In genomic region chr6:140663772-140664171, GRCh38 we compare ENCODE assay signal across 24 cellular contexts.
DNase-seq lines count a peak whose midpoint lies in the region; ATAC-seq and TF ChIP-seq lines count a peak whose summit lies in the region.
"Had no signal": no experiment of that assay in that cellular context is flagged by ENCODE, and none has a peak within 500 bp of the region (broad histone marks: within the 10 kb centered on the region; RNA-seq: fewer than 3 reads in every experiment).

No MANE protein-coding gene starts in this region.

- H3K4me3 ChIP-seq in OCI-LY7 (ENCODE audit: low read depth, low read length, poor library complexity, severe bottlenecking): peak overlapping the region; percentile 19
- H3K4me3 ChIP-seq: adrenal gland, coronary artery, prostate gland, SK-N-MC, suprapubic skin had no signal

- ATAC-seq in memory B cell (ENCODE audit: low read depth): peak; percentile 60
- no peak for ATAC-seq in HG03108 (IDR thresholded peaks at IDR 0.05; ENCODE audit: unreplicated experiment)
- ATAC-seq: left lobe of liver, WTC11 had no signal

- DNase-seq in DMS114 treated with DMSO at 0.1 percent for 48 hours (lab: John Stamatoyannopoulos, UW; ENCODE audit: unreplicated experiment) (peak; percentile 72), HFFc6 (no peak), OCI-LY7 (ENCODE audit: low spot score) (peak; percentile 37), memory B cell (ENCODE audit: low spot score in 2 of 2) (no peak), cerebellar cortex (ENCODE audit: low spot score) (no peak), NCI-H748 treated with DMSO at 0.1 percent for 48 hours (lab: John Stamatoyannopoulos, UW) (no peak)
- DNase-seq in activated naive CD4-positive, alpha-beta T cell (lab: John Stamatoyannopoulos, UW): no peak
- DNase-seq: activated CD4-positive, alpha-beta T cell treated with anti-CD3 and anti-CD28 coated beads, Interleukin-2, amount 50 U/mL, for 4 hours; activated effector memory CD4-positive, alpha-beta T cell treated with anti-CD3 and anti-CD28 coated beads, Interleukin-2, amount 50 U/mL, for 16 hours; adrenal gland; immature natural killer cell; NCI-H1417; NCI-H2107; NCI-H510A treated with DMSO at 0.1 percent for 48 hours; RPMI8226; T-helper 9 cell had no signal

- intact Hi-C loops in OCI-LY7 (cut with micrococcal nuclease; ENCODE audit: unreplicated experiment): no loop called here

- POLR2A ChIA-PET in OCI-LY7 (lab: Charles Lee): interaction anchor here (2.2 kb wide), 1 partner anchor 9 kb away, joined by 8 read pairs; no protein-coding TSS in a partner anchor

- H3K36me3 Mint-ChIP-seq in HFFc6 (ENCODE audit: low read depth): peaks cover 31% of the 10 kb centered on the region
- H3K36me3 Mint-ChIP-seq in memory B cell: no peaks in the 10 kb centered on the region
- H3K36me3 Mint-ChIP-seq: immature natural killer cell, WTC11 had no signal

- no peak for TF ChIP-seq CTCF in HFFc6 (IDR thresholded peaks at IDR 0.05)
- no peak for TF ChIP-seq CTCF in OCI-LY7 (conservative IDR thresholded peaks at IDR 0.05; ENCODE audit: low read length)

- H3K36me3 ChIP-seq in OCI-LY7 (ENCODE audit: insufficient read depth, low read length): no peaks in the 10 kb centered on the region
- H3K36me3 ChIP-seq: adrenal gland, prostate gland, suprapubic skin had no signal

- peak overlapping the region; percentile 53 for H3K4me2 ChIP-seq in OCI-LY7 (ENCODE audit: low read length)

- peak overlapping the region; percentile 78 for H2AFZ ChIP-seq in OCI-LY7 (ENCODE audit: low read length)

- CTCF ChIA-PET in OCI-LY7 (lab: Charles Lee; ENCODE audit: unreplicated experiment): no interaction called here

- H3K4me1 Mint-ChIP-seq in HFFc6 (ENCODE audit: low read depth) (peaks cover 53% of the 10 kb centered on the region), memory B cell (peaks cover 3% of the 10 kb centered on the region)
- H3K4me1 Mint-ChIP-seq: immature natural killer cell, neural crest cell, WTC11 had no signal

- no peaks in the 10 kb centered on the region for H3K4me1 ChIP-seq in OCI-LY7 (ENCODE audit: insufficient read depth, low read length, poor library complexity, severe bottlenecking)
- H3K4me1 ChIP-seq: adrenal gland, prostate gland, suprapubic skin had no signal

- no peaks in the 10 kb centered on the region; the same call in 1 of the 2 replicates for H3K9me2 ChIP-seq in OCI-LY7 (ENCODE audit: insufficient read depth, low read length)

- H3K4me3 Mint-ChIP-seq in HFFc6: no peak overlapping the region; the same call in 1 of the 2 replicates
- no peak overlapping the region for H3K4me3 Mint-ChIP-seq in memory B cell
- H3K4me3 Mint-ChIP-seq: immature natural killer cell, neural crest cell, WTC11 had no signal

- H3K27ac ChIP-seq in OCI-LY7 (ENCODE audit: low read depth, low read length, poor library complexity, severe bottlenecking): no peak overlapping the region
- H3K27ac ChIP-seq: adrenal gland, coronary artery, prostate gland, SK-N-MC, suprapubic skin had no signal

- no peaks in the 10 kb centered on the region for H4K20me1 ChIP-seq in OCI-LY7 (ENCODE audit: insufficient read depth, low read length)

- no peaks in the 10 kb centered on the region for H3K9me3 ChIP-seq in OCI-LY7 (ENCODE audit: low read length)
- H3K9me3 ChIP-seq: prostate gland had no signal

- H3K27me3 Mint-ChIP-seq in HFFc6 (ENCODE audit: insufficient read depth) (no peaks in the 10 kb centered on the region), memory B cell (no peaks in the 10 kb centered on the region)

- no TSS peak for BruUV-seq in OCI-LY7 (replicated peaks; lab: Mats Ljungman, UMichigan)

- H3K79me2 ChIP-seq in OCI-LY7 (ENCODE audit: insufficient read depth, low read depth, low read length): no peaks in the 10 kb centered on the region

- peak overlapping the region; percentile 58; the same call in 1 of the 2 replicates for H3K27ac Mint-ChIP-seq in HFFc6
- no peak overlapping the region for H3K27ac Mint-ChIP-seq in memory B cell
- H3K27ac Mint-ChIP-seq: immature natural killer cell, WTC11 had no signal

- H3K9me3 Mint-ChIP-seq in HFFc6 (peaks cover 11% of the 10 kb centered on the region; the same call in 1 of the 2 replicates), memory B cell (no peaks in the 10 kb centered on the region)
- H3K9me3 Mint-ChIP-seq: immature natural killer cell, neural crest cell, WTC11 had no signal

Comparison
In these comparisons a context has a peak if more than half of its experiments do, and no peak if none do; other contexts are left out.
1. DNase-seq: peak in DMS114 treated with DMSO at 0.1 percent for 48 hours (single experiment) and OCI-LY7 (single experiment); none in HFFc6 (single experiment), memory B cell (0 of 2), cerebellar cortex (single experiment), activated naive CD4-positive, alpha-beta T cell (0 of 4) and NCI-H748 treated with DMSO at 0.1 percent for 48 hours (single experiment).